36 cellular contexts compared by ENCODE assay signal in the genomic region with DNA sequence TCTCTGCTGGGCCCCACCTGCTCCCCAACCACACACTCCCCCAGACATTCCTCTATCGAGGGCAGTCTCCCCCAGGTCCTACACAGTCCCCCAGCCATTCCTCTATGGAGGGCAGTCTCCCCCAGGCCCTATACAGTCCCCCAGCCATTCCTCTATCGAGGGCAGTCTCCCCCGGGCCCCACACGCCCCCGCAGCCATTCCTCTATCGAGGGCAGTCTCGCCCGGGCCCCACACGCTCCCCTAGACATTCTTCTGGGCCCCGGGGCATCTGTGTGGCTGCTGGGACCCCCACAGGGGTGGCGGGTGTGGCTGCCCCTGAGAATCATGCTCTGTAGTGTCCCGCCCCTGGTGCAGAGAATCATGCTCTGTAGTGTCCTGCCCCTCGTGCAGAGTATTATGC. TPM values are rescaled to one million over a fixed set of nuclear protein-coding genes. Genes with fewer than 3 reads are reported as not detected.
"Had no signal": no experiment of that assay in that cellular context is flagged by ENCODE, and none has a peak within 500 bp of the region (broad histone marks: within the 10 kb centered on the region; RNA-seq: fewer than 3 reads in every experiment).

No MANE protein-coding gene starts in this region.

- H3K4me3 ChIP-seq: adrenal gland, cardiac muscle cell, MG63, Peyer's patch had no signal

- DNase-seq: activated B cell treated with CpG ODN at 0.5 μM for 24 hours; activated CD4-positive, alpha-beta memory T cell treated with anti-CD3 and anti-CD28 coated beads for 36 hours; activated CD4-positive, alpha-beta T cell treated with anti-CD3 and anti-CD28 coated beads for 4 hours; activated CD4-positive, alpha-beta T cell treated with anti-CD3 and anti-CD28 coated beads, Interleukin-2, amount 50 U/mL, for 1 hour; activated CD4-positive, CD25-positive, alpha-beta regulatory T cell treated with anti-CD3 and anti-CD28 coated beads, Interleukin-2, amount 50 U/mL, for 72 hours; activated CD8-positive, alpha-beta memory T cell treated with anti-CD3 and anti-CD28 coated beads, Interleukin-2, amount 50 U/mL, for 4 hours; activated gamma-delta T cell treated with Interleukin-2 at 50 U/mL for 16 hours; activated naive CD4-positive, alpha-beta T cell treated with anti-CD3 and anti-CD28 coated beads for 36 hours; activated T-cell treated with anti-CD3 and anti-CD28 coated beads for 4 hours; activated T-cell treated with anti-CD3 and anti-CD28 coated beads, Interleukin-2, amount 50 U/mL, for 4 hours; adrenal gland; Kasumi-1; KG1; MG63; NCI-H1048; NCI-H1105 treated with DMSO at 0.1 percent for 48 hours; NCI-H1436; NCI-H1694; NCI-H1930; NCI-H345; NCI-H524 treated with DMSO at 0.1 percent for 48 hours; NK-92 treated with Interleukin-12 subunit alpha and Interleukin-12 subunit beta, amount 100 ng/mL, for 24 hours; PC-3; Peyer's patch; RPMI8226; SIG-M5; T-helper 1 cell; T-helper 2 cell; T-helper 9 cell had no signal

- H3K9me3 ChIP-seq: adrenal gland, MG63, Peyer's patch had no signal

- ATAC-seq: activated naive CD4-positive, alpha-beta T cell treated with anti-CD3 and anti-CD28 coated beads, Interleukin-2, amount 50 U/mL, for 72 hours; activated T-cell treated with anti-CD3 and anti-CD28 coated beads, Interleukin-2, amount 50 U/mL, for 4 hours; PC-3; Right ventricle myocardium inferior had no signal

- H3K4me1 ChIP-seq: adrenal gland, Peyer's patch had no signal

- H3K36me3 ChIP-seq: adrenal gland, cardiac muscle cell, MG63, Peyer's patch had no signal

- H3K27me3 ChIP-seq: Peyer's patch had no signal

- H3K27ac ChIP-seq: adrenal gland, cardiac muscle cell, Peyer's patch, VCaP had no signal

RNA-seq across cellular contexts. Expression of gene BHLHE23, which starts 43.6 kb away (rescaled TPM):
- total RNA-seq: activated B cell treated with CpG ODN at 0.5 μM for 24 hours; activated CD4-positive, alpha-beta memory T cell treated with anti-CD3 and anti-CD28 coated beads for 36 hours; activated naive CD4-positive, alpha-beta T cell treated with anti-CD3 and anti-CD28 coated beads for 36 hours; activated naive CD4-positive, alpha-beta T cell treated with anti-CD3 and anti-CD28 coated beads, Interleukin-2, amount 50 U/mL, for 72 hours; activated T-cell treated with anti-CD3 and anti-CD28 coated beads, Interleukin-2, amount 50 U/mL, for 4 hours; activated T-helper 1 cell treated with anti-CD3 and anti-CD28 coated beads, Interleukin-12 subunit alpha, Interleukin-12 subunit beta, Interleukin-2, Interleukin-4 antibody, amounts not matched to agents 30 ng/mL and 10 ng/mL and 1 ng/mL, durations not matched to agents 14 hours and 24 hours and 36 hours; adrenal gland; cardiac muscle cell; NCI-H460; PC-3; Peyer's patch; Right ventricle myocardium inferior; SK-MEL-5 had no signal
- polyA plus RNA-seq: adrenal gland, cardiac muscle cell had no signal
